Comparison of ENCODE assay signal across 10 cellular contexts in genomic region chr1:8681317-8681650, GRCh38.
A peak's percentile ranks its signal among the peaks of the same experiment; 100 is the strongest.
DNase-seq lines count a peak whose midpoint lies in the region; ATAC-seq and TF ChIP-seq lines count a peak whose summit lies in the region.
"Had no signal": no experiment of that assay in that cellular context is flagged by ENCODE, and none has a peak within 500 bp of the region (broad histone marks: within the 10 kb centered on the region; RNA-seq: fewer than 3 reads in every experiment).

No MANE protein-coding gene starts in this region.

- H3K27ac ChIP-seq in MM.1S (ENCODE audit: low read length): peak overlapping the region; percentile 53; the same call in 1 of the 2 replicates
- H3K27ac ChIP-seq in body of pancreas: peak overlapping the region in 3 of 4 donors; percentile 60 to 82 (median 79)
- H3K27ac ChIP-seq in lower lobe of right lung: no peak overlapping the region
- no peak overlapping the region for H3K27ac ChIP-seq in suprapubic skin
- H3K27ac ChIP-seq: thoracic aorta had no signal

- H3K36me3 ChIP-seq in MM.1S (replicated peaks; ENCODE audit: insufficient read depth, low read length): no peaks in the 10 kb centered on the region
- no peaks in the 10 kb centered on the region for H3K36me3 ChIP-seq in body of pancreas (replicated peaks in 1 of 2; ENCODE audit: insufficient read depth in 1 of 2, low read depth in 2 of 2)
- no peaks in the 10 kb centered on the region for H3K36me3 ChIP-seq in lower lobe of right lung
- H3K36me3 ChIP-seq in suprapubic skin: no peaks in the 10 kb centered on the region
- H3K36me3 ChIP-seq: thoracic aorta had no signal

- DNase-seq in DMS153 treated with DMSO at 0.1 percent for 48 hours (lab: John Stamatoyannopoulos, UW; ENCODE audit: unreplicated experiment) (peak; percentile 94), MM.1S (peak; percentile 29), body of pancreas (no peak), lower lobe of right lung (no peak), suprapubic skin (ENCODE audit: low spot score in 2 of 2) (no peak), hippocampal formation (lab: John Stamatoyannopoulos, UW) (no peak)
- DNase-seq: activated B cell treated with CpG ODN at 0.5 μM for 24 hours had no signal

- H3F3A ChIP-seq in MM.1S (ENCODE audit: insufficient read depth, low read length): peaks cover 12% of the 10 kb centered on the region

- H3K4me1 ChIP-seq in MM.1S (ENCODE audit: low read length) (peaks cover 8% of the 10 kb centered on the region; the same call in 1 of the 2 replicates), body of pancreas (peaks cover 40% of the 10 kb centered on the region), lower lobe of right lung (peaks cover 41% of the 10 kb centered on the region), suprapubic skin (peaks cover 17% of the 10 kb centered on the region)

- WGBS in body of pancreas, 2 donors: 14 to 17% methylated on average over 2 of the region's 2 CpGs
- 76% methylated on average over 2 of the region's 2 CpGs for WGBS in suprapubic skin

- intact Hi-C loops in body of pancreas (cut with DNase I) (no loop called here), lower lobe of right lung (cut with DNase I) (no loop called here)

- TF ChIP-seq CTCF in MM.1S (IDR thresholded peaks at IDR 0.05; ENCODE audit: low read length) (no peak), body of pancreas (IDR thresholded peaks at IDR 0.05) (no peak), lower lobe of right lung (IDR thresholded peaks at IDR 0.05) (no peak), suprapubic skin (IDR thresholded peaks at IDR 0.05) (no peak)

- H3K9ac ChIP-seq in MM.1S (ENCODE audit: low read length): peak overlapping the region; percentile 47; the same call in 1 of the 2 replicates

- H3K9me2 ChIP-seq in MM.1S (replicated peaks; ENCODE audit: insufficient read depth, low read length): no peaks in the 10 kb centered on the region

- ATAC-seq in body of pancreas (peak; percentile 17), lower lobe of right lung (no peak), HG02610 (IDR thresholded peaks at IDR 0.05; ENCODE audit: unreplicated experiment) (no peak), HG02938 (IDR thresholded peaks at IDR 0.05; ENCODE audit: unreplicated experiment) (no peak)

- TF ChIP-seq POLR2A in body of pancreas (IDR thresholded peaks at IDR 0.05) (no peak), suprapubic skin (IDR thresholded peaks at IDR 0.05) (no peak)

- H3K9me3 ChIP-seq in MM.1S (replicated peaks; ENCODE audit: insufficient read depth, low read length) (no peaks in the 10 kb centered on the region), body of pancreas (no peaks in the 10 kb centered on the region), lower lobe of right lung (no peaks in the 10 kb centered on the region), suprapubic skin (no peaks in the 10 kb centered on the region)
- H3K9me3 ChIP-seq: thoracic aorta had no signal

- 0 out of 2 replicates have a peak overlapping the region, but pooled peaks have one; percentile 10 for H2AFZ ChIP-seq in MM.1S (ENCODE audit: low read length)

- H3K79me2 ChIP-seq in MM.1S (ENCODE audit: low read length): peaks cover 94% of the 10 kb centered on the region

- no peaks in the 10 kb centered on the region for H4K20me1 ChIP-seq in MM.1S (ENCODE audit: insufficient read depth, low read length)

- H3K4me3 ChIP-seq in MM.1S (ENCODE audit: low read length): peak overlapping the region; percentile 63
- no peak overlapping the region for H3K4me3 ChIP-seq in body of pancreas
- peak overlapping the region; percentile 37 for H3K4me3 ChIP-seq in lower lobe of right lung
- no peak overlapping the region for H3K4me3 ChIP-seq in suprapubic skin
- H3K4me3 ChIP-seq: thoracic aorta had no signal

- H3K27me3 ChIP-seq in MM.1S (replicated peaks; ENCODE audit: insufficient read depth, low read length): no peaks in the 10 kb centered on the region
- H3K27me3 ChIP-seq in body of pancreas: no peaks in the 10 kb centered on the region
- H3K27me3 ChIP-seq in lower lobe of right lung (ENCODE audit: low read depth): no peaks in the 10 kb centered on the region
- H3K27me3 ChIP-seq in suprapubic skin: no peaks in the 10 kb centered on the region

- TF ChIP-seq EP300 in suprapubic skin (IDR thresholded peaks at IDR 0.05): no peak

- H3K4me2 ChIP-seq in MM.1S (ENCODE audit: low read depth, low read length): peak overlapping the region; percentile 86

Comparison
In these comparisons a context has a peak if more than half of its experiments do, and no peak if none do; other contexts are left out.
1. DNase-seq: peak in DMS153 treated with DMSO at 0.1 percent for 48 hours (single experiment) and MM.1S (single experiment); none in body of pancreas (0 of 4), lower lobe of right lung (single experiment), suprapubic skin (0 of 2) and hippocampal formation (0 of 2).
2. H3K27ac ChIP-seq: peak in MM.1S (single experiment) and body of pancreas (3 of 4); none in lower lobe of right lung (single experiment) and suprapubic skin (single experiment).
3. H3K4me3 ChIP-seq: peak in MM.1S (single experiment) and lower lobe of right lung (single experiment); none in body of pancreas (0 of 2) and suprapubic skin (single experiment).